In the genomic region with DNA sequence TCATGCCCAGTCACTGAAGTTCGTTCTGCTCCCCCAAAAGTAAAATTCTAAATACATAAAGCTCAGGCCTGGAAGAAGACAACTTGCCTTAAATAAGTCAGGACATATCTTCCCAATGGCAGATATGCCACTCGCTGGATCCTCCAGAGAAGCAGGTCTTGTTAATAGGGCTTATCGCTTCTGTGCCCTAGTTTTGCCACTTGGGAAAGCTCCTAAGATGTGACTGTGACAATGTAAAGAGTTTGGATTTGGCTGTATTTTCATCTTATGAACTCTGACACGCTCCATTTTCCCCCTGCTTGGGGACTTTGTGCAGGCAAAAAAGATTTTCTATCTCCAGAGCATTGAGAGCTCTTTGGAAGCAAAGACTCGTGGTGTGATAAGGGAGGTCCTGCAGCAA, we compare ENCODE assay signal across 22 cellular contexts.
A peak's percentile ranks its signal among the peaks of the same experiment; 100 is the strongest.
DNase-seq lines count a peak whose midpoint lies in the region; ATAC-seq and TF ChIP-seq lines count a peak whose summit lies in the region.
"Had no signal": no experiment of that assay in that cellular context is flagged by ENCODE, and none has a peak within 500 bp of the region (broad histone marks: within the 10 kb centered on the region; RNA-seq: fewer than 3 reads in every experiment).

No MANE protein-coding gene starts in this region.

- no peaks in the 10 kb centered on the region for H3K4me1 ChIP-seq in GM23338 (ENCODE audit: insufficient read depth)
- H3K4me1 ChIP-seq: A549 had no signal

- H3K79me2 ChIP-seq in GM23338 (replicated peaks; ENCODE audit: insufficient read depth), result no peaks in the 10 kb centered on the region

- no peaks in the 10 kb centered on the region for H4K20me1 ChIP-seq in GM23338 (replicated peaks; ENCODE audit: insufficient read depth)

- H2AFZ ChIP-seq in GM23338, result 0 out of 2 replicates have a peak overlapping the region, but pooled peaks have one; percentile 23

- H3K36me3 Mint-ChIP-seq in GM23338 (ENCODE audit: low read depth) (no peaks in the 10 kb centered on the region; the same call in 2 of the 3 replicates), T-helper 17 cell (ENCODE audit: low read depth) (no peaks in the 10 kb centered on the region)
- no peaks in the 10 kb centered on the region for H3K36me3 Mint-ChIP-seq in activated T-helper 17 cell treated with anti-CD3 and anti-CD28 coated beads, Interleukin-2, amount 50 U/mL, for 72 hours (ENCODE audit: low read depth)

- ATAC-seq in GM23338, result no peak
- no peak for ATAC-seq in activated T-helper 17 cell treated with anti-CD3 and anti-CD28 coated beads, Interleukin-2, amount 50 U/mL, for 72 hours (replicated peaks)
- ATAC-seq in HG02798 (IDR thresholded peaks at IDR 0.05; ENCODE audit: poor library complexity, unreplicated experiment), result no peak
- ATAC-seq in T-helper 17 cell, result no peak
- ATAC-seq: A549, HCT116, HepG2 had no signal

- DNase-seq in GM23338 (ENCODE audit: low spot score), result no peak
- no peak for DNase-seq in dorsolateral prefrontal cortex
- peak; percentile 49 for DNase-seq in medulla oblongata (ENCODE audit: extremely low spot score)
- DNase-seq in substantia nigra (lab: John Stamatoyannopoulos, UW), result no peak
- no peak for DNase-seq in T-helper 17 cell
- no peak for DNase-seq in HuH-7 (ENCODE audit: low spot score)
- DNase-seq: AML-193; Caco-2; CD4-positive, alpha-beta T cell; DMS153; DMS79; GDM1; GOT3; H7; HFFc6 had no signal

- H3K27ac Mint-ChIP-seq in GM23338 (no peak overlapping the region), T-helper 17 cell (no peak overlapping the region)
- no peak overlapping the region for H3K27ac Mint-ChIP-seq in activated T-helper 17 cell treated with anti-CD3 and anti-CD28 coated beads, Interleukin-2, amount 50 U/mL, for 72 hours
- H3K27ac Mint-ChIP-seq: CD4-positive, alpha-beta T cell; HFFc6 had no signal

- no peaks in the 10 kb centered on the region for H3K36me3 ChIP-seq in GM23338 (ENCODE audit: insufficient read depth)

- H3K27me3 Mint-ChIP-seq in GM23338 (ENCODE audit: insufficient read depth, low read depth, poor library complexity), result peaks cover 4% of the 10 kb centered on the region
- H3K27me3 Mint-ChIP-seq in activated T-helper 17 cell treated with anti-CD3 and anti-CD28 coated beads, Interleukin-2, amount 50 U/mL, for 72 hours, result no peaks in the 10 kb centered on the region
- peaks cover 5% of the 10 kb centered on the region for H3K27me3 Mint-ChIP-seq in T-helper 17 cell
- H3K27me3 Mint-ChIP-seq: CD4-positive, alpha-beta T cell had no signal

- H3K4me3 ChIP-seq in GM23338 (no peak overlapping the region), dorsolateral prefrontal cortex (peak overlapping the region in 2 of 59 donors; percentile 2 to 17)
- H3K4me3 ChIP-seq: A549 had no signal

- H3K9me3 Mint-ChIP-seq in GM23338, result no peaks in the 10 kb centered on the region
- peaks cover 4% of the 10 kb centered on the region for H3K9me3 Mint-ChIP-seq in activated T-helper 17 cell treated with anti-CD3 and anti-CD28 coated beads, Interleukin-2, amount 50 U/mL, for 72 hours
- H3K9me3 Mint-ChIP-seq: CD4-positive, alpha-beta T cell had no signal

- no peaks in the 10 kb centered on the region for H3K9me2 ChIP-seq in GM23338 (ENCODE audit: insufficient read depth)

- no peaks in the 10 kb centered on the region; the same call in 2 of the 3 replicates for H3K4me1 Mint-ChIP-seq in GM23338
- H3K4me1 Mint-ChIP-seq in activated T-helper 17 cell treated with anti-CD3 and anti-CD28 coated beads, Interleukin-2, amount 50 U/mL, for 72 hours, result no peaks in the 10 kb centered on the region
- no peaks in the 10 kb centered on the region for H3K4me1 Mint-ChIP-seq in T-helper 17 cell

- H3F3A ChIP-seq in GM23338 (replicated peaks; ENCODE audit: low read depth), result no peaks in the 10 kb centered on the region

- H3K27me3 ChIP-seq in GM23338 (ENCODE audit: insufficient read depth) (no peaks in the 10 kb centered on the region), dorsolateral prefrontal cortex (no peaks in the 10 kb centered on the region)

- no peak overlapping the region for H3K27ac ChIP-seq in GM23338 (ENCODE audit: low read depth)
- H3K27ac ChIP-seq in dorsolateral prefrontal cortex, result peak overlapping the region; percentile 42 to 99 (median 95)
- H3K27ac ChIP-seq in substantia nigra (ENCODE audit: low read depth, low read length, poor library complexity, severe bottlenecking), result peak overlapping the region; percentile 97
- H3K27ac ChIP-seq: 22Rv1, A549, C4-2B had no signal

- no peaks in the 10 kb centered on the region for H3K9me3 ChIP-seq in T-helper 17 cell (ENCODE audit: control insufficient read depth, low read length, poor library complexity, severe bottlenecking)
- H3K9me3 ChIP-seq: A549, Caco-2 had no signal

- no peak for TF ChIP-seq CTCF in GM23338 (conservative IDR thresholded peaks at IDR 0.05; ENCODE audit: low read depth in 2 of 2)
- no peak for TF ChIP-seq CTCF in dorsolateral prefrontal cortex (IDR thresholded peaks at IDR 0.05 in 54 of 56, conservative IDR thresholded peaks at IDR 0.05 in 2 of 56; ENCODE audit: low read depth in 1 of 56, partially characterized antibody in 56 of 56)

- no peak overlapping the region for H3K4me2 ChIP-seq in GM23338
- H3K4me2 ChIP-seq: A549 had no signal

- H3K4me3 Mint-ChIP-seq in GM23338 (no peak overlapping the region), T-helper 17 cell (no peak overlapping the region)
- H3K4me3 Mint-ChIP-seq in activated T-helper 17 cell treated with anti-CD3 and anti-CD28 coated beads, Interleukin-2, amount 50 U/mL, for 72 hours, result no peak overlapping the region
- H3K4me3 Mint-ChIP-seq: CD4-positive, alpha-beta T cell; HFFc6 had no signal

- intact Hi-C loops in dorsolateral prefrontal cortex (cut with DNase I), result loop anchor here in 1 of 2 donors (2.0 kb wide), 1 partner anchor 184 kb away; no protein-coding TSS in a partner anchor

TF ChIP-seq in GM23338, 12 proteins besides CTCF, POLR2A, EP300 and RAD21 (continues in another document):
- TF ChIP-seq ZNF114 (CRISPR knock-in tag; IDR thresholded peaks at IDR 0.05) (no peak), NANOG (IDR thresholded peaks at IDR 0.05; ENCODE audit: borderline replicate concordance) (no peak), STAT1 (IDR thresholded peaks at IDR 0.05; ENCODE audit: unreplicated experiment) (no peak), EZH2phosphoT487 (IDR thresholded peaks at IDR 0.05; ENCODE audit: unreplicated experiment) (no peak), ZNF331 (CRISPR knock-in tag; IDR thresholded peaks at IDR 0.05; ENCODE audit: low read depth) (no peak), POLR2AphosphoS5 (IDR thresholded peaks at IDR 0.05; ENCODE audit: low read depth) (no peak), ZNF462 (CRISPR knock-in tag; IDR thresholded peaks at IDR 0.05) (no peak), JUNB (IDR thresholded peaks at IDR 0.05; ENCODE audit: unreplicated experiment) (no peak)
